Comparison of ENCODE assay signal across 1 cellular context in the genomic region with DNA sequence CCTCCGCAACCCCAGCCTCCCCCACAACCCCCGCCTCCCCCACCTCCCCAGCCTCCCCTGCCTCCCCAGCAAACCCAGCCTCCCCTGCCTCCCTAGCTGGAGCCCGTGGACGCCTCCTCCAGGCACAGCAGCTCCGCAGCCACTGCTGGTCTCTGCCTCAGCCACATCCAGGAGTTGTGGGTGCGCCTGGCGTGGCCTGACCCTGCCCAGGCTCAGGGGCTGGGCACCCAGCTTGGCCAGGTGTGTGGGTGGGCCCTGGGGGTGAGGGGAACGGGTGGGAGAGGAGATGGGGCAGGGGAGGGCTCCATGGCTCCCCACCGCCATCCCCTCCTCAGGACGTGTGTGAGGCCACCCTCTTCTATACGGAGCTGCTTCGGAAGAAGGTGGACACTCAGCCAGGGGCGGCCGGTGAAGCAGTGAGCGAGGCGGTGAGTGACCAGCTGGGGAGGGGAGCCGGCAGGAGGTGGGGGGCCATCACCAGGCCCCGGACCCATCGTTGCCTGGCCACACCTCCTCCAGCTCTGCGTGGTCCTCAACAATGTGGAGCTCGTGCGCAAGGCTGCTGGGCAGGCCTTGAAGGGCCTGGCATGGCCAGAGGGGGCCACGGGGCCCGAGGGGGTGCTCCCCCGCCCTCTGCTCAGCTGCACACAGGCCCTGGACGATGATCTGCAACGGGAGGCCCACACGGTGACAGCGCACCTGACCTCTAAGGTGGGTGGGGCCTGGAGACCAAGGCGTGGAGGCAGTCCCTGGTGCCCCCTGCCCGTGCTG.
A peak's percentile ranks its signal among the peaks of the same experiment; 100 is the strongest.
TF ChIP-seq lines count a peak whose summit lies in the region.

No MANE protein-coding gene starts in this region.

TF ChIP-seq in GM12878, 131 proteins besides CTCF, POLR2A, EP300 and RAD21:
- TF ChIP-seq EZH2 (IDR thresholded peaks at IDR 0.05; ENCODE audit: borderline replicate concordance, control insufficient read depth, low read depth, low read length) (no peak), YY1 (IDR thresholded peaks at IDR 0.05; ENCODE audit: low read depth, low read length) (no peak), NR2C2 (IDR thresholded peaks at IDR 0.05; ENCODE audit: borderline replicate concordance, control insufficient read depth, insufficient read length, low read depth) (no peak), POLR2AphosphoS2 (IDR thresholded peaks at IDR 0.05; ENCODE audit: low read depth, low read length) (0 out of 2 replicates have a peak, but pooled peaks have one; percentile 41)
- TF ChIP-seq, protein P1, sequence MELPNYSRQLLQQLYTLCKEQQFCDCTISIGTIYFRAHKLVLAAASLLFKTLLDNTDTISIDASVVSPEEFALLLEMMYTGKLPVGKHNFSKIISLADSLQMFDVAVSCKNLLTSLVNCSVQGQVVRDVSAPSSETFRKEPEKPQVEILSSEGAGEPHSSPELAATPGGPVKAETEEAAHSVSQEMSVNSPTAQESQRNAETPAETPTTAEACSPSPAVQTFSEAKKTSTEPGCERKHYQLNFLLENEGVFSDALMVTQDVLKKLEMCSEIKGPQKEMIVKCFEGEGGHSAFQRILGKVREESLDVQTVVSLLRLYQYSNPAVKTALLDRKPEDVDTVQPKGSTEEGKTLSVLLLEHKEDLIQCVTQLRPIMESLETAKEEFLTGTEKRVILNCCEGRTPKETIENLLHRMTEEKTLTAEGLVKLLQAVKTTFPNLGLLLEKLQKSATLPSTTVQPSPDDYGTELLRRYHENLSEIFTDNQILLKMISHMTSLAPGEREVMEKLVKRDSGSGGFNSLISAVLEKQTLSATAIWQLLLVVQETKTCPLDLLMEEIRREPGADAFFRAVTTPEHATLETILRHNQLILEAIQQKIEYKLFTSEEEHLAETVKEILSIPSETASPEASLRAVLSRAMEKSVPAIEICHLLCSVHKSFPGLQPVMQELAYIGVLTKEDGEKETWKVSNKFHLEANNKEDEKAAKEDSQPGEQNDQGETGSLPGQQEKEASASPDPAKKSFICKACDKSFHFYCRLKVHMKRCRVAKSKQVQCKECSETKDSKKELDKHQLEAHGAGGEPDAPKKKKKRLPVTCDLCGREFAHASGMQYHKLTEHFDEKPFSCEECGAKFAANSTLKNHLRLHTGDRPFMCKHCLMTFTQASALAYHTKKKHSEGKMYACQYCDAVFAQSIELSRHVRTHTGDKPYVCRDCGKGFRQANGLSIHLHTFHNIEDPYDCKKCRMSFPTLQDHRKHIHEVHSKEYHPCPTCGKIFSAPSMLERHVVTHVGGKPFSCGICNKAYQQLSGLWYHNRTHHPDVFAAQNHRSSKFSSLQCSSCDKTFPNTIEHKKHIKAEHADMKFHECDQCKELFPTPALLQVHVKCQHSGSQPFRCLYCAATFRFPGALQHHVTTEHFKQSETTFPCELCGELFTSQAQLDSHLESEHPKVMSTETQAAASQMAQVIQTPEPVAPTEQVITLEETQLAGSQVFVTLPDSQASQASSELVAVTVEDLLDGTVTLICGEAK (IDR thresholded peaks at IDR 0.05; ENCODE audit: borderline replicate concordance): no peak
